Comparison of ENCODE assay signal across 1 cellular context in the genomic region with DNA sequence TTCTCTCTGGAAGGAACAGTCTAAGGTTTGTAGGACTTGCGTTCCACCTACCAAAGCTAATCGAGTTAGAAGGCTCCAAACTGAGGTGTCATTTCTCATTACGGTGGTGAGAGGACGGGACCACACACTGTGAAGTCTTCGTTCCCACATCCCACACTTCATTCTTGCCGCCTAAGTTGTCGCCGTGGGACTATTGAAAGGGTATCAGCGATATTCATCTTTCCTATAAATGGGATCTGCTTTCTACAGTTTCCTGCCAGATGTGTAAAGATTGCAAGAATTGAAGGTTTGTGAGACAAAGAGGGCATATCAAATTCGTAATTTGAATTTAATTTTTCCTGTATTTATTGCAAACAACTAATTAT.
TF ChIP-seq lines count a peak whose summit lies in the region.

No MANE protein-coding gene starts in this region.

TF ChIP-seq in GM23338, 12 proteins besides CTCF, POLR2A, EP300 and RAD21 (continued from another document):
- TF ChIP-seq, protein P1, sequence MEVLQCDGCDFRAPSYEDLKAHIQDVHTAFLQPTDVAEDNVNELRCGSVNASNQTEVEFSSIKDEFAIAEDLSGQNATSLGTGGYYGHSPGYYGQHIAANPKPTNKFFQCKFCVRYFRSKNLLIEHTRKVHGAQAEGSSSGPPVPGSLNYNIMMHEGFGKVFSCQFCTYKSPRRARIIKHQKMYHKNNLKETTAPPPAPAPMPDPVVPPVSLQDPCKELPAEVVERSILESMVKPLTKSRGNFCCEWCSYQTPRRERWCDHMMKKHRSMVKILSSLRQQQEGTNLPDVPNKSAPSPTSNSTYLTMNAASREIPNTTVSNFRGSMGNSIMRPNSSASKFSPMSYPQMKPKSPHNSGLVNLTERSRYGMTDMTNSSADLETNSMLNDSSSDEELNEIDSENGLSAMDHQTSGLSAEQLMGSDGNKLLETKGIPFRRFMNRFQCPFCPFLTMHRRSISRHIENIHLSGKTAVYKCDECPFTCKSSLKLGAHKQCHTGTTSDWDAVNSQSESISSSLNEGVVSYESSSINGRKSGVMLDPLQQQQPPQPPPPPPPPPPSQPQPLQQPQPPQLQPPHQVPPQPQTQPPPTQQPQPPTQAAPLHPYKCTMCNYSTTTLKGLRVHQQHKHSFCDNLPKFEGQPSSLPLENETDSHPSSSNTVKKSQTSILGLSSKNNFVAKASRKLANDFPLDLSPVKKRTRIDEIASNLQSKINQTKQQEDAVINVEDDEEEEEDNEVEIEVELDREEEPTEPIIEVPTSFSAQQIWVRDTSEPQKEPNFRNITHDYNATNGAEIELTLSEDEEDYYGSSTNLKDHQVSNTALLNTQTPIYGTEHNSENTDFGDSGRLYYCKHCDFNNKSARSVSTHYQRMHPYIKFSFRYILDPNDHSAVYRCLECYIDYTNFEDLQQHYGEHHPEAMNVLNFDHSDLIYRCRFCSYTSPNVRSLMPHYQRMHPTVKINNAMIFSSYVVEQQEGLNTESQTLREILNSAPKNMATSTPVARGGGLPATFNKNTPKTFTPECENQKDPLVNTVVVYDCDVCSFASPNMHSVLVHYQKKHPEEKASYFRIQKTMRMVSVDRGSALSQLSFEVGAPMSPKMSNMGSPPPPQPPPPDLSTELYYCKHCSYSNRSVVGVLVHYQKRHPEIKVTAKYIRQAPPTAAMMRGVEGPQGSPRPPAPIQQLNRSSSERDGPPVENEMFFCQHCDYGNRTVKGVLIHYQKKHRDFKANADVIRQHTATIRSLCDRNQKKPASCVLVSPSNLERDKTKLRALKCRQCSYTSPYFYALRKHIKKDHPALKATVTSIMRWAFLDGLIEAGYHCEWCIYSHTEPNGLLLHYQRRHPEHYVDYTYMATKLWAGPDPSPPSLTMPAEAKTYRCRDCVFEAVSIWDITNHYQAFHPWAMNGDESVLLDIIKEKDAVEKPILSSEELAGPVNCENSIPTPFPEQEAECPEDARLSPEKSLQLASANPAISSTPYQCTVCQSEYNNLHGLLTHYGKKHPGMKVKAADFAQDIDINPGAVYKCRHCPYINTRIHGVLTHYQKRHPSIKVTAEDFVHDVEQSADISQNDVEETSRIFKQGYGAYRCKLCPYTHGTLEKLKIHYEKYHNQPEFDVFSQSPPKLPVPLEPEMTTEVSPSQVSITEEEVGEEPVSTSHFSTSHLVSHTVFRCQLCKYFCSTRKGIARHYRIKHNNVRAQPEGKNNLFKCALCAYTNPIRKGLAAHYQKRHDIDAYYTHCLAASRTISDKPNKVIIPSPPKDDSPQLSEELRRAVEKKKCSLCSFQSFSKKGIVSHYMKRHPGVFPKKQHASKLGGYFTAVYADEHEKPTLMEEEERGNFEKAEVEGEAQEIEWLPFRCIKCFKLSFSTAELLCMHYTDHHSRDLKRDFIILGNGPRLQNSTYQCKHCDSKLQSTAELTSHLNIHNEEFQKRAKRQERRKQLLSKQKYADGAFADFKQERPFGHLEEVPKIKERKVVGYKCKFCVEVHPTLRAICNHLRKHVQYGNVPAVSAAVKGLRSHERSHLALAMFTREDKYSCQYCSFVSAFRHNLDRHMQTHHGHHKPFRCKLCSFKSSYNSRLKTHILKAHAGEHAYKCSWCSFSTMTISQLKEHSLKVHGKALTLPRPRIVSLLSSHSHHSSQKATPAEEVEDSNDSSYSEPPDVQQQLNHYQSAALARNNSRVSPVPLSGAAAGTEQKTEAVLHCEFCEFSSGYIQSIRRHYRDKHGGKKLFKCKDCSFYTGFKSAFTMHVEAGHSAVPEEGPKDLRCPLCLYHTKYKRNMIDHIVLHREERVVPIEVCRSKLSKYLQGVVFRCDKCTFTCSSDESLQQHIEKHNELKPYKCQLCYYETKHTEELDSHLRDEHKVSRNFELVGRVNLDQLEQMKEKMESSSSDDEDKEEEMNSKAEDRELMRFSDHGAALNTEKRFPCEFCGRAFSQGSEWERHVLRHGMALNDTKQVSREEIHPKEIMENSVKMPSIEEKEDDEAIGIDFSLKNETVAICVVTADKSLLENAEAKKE (CRISPR knock-in tag; IDR thresholded peaks at IDR 0.05) = no peak
